Comparison of ENCODE assay signal across 8 cellular contexts in genomic region chr14:76958020-76958965, GRCh38.
DNase-seq lines count a peak whose midpoint lies in the region; ATAC-seq and TF ChIP-seq lines count a peak whose summit lies in the region.

No MANE protein-coding gene starts in this region.

- peaks cover 73 to 75% of the 10 kb centered on the region in 2 experiments for H3K4me1 ChIP-seq in SK-N-SH (ENCODE audit: control insufficient read depth in 1 of 2, insufficient read depth in 2 of 2, low read depth in 1 of 2, low read length in 1 of 2)
- H3K4me1 ChIP-seq in right cardiac atrium (ENCODE audit: control insufficient read depth, insufficient read depth, low read length) = peaks cover 6% of the 10 kb centered on the region
- H3K4me1 ChIP-seq in stomach smooth muscle (ENCODE audit: control insufficient read depth, insufficient read depth, low read length) = peaks cover 65% of the 10 kb centered on the region

- peaks cover 69% of the 10 kb centered on the region for H3K4me1 Mint-ChIP-seq in T-helper 1 cell treated with Interleukin-12 subunit alpha and Interleukin-12 subunit beta and Interleukin-4 antibody, amounts not matched to agents 30 μg/mL and 1 μg/mL, for 36 hours (ENCODE audit: low read depth)

- H3K27me3 ChIP-seq in SK-N-SH (ENCODE audit: insufficient read depth) = no peaks in the 10 kb centered on the region
- H3K27me3 ChIP-seq in right cardiac atrium (ENCODE audit: control insufficient read depth, insufficient read depth) = no peaks in the 10 kb centered on the region
- H3K27me3 ChIP-seq in stomach smooth muscle (ENCODE audit: control insufficient read depth in 1 of 2, insufficient read depth in 2 of 2, low read length in 2 of 2) = no peaks in the 10 kb centered on the region

- H3K27ac ChIP-seq in SK-N-SH (ENCODE audit: low read depth in 2 of 2, low read length in 1 of 2) = peak overlapping the region; percentile 98 to 99
- H3K27ac ChIP-seq in right cardiac atrium (ENCODE audit: low read length) = peak overlapping the region; percentile 91
- H3K27ac ChIP-seq in stomach smooth muscle (ENCODE audit: low read length) = peak overlapping the region; percentile 95

- no peak for TF ChIP-seq EP300 in SK-N-SH (IDR thresholded peaks at IDR 0.05; ENCODE audit: borderline replicate concordance in 1 of 2, low read depth in 1 of 2, low read length in 1 of 2)

- no peaks in the 10 kb centered on the region for H4K20me1 ChIP-seq in SK-N-SH (ENCODE audit: insufficient read depth)

- DNase-seq in T-helper 1 cell (no peak), SK-N-SH (no peak), right cardiac atrium (no peak), NCI-H2081 (lab: John Stamatoyannopoulos, UW) (no peak), retina (no peak)
- no peak for DNase-seq in stimulated activated CD4-positive, alpha-beta T cell treated with anti-CD3 and anti-CD28 coated beads, Interleukin-4, amount 100 ng/mL, for 24 hours

- H3K79me2 ChIP-seq in SK-N-SH (ENCODE audit: insufficient read depth) = peaks cover 21% of the 10 kb centered on the region

- no peak overlapping the region for H3K4me3 Mint-ChIP-seq in T-helper 1 cell treated with Interleukin-12 subunit alpha and Interleukin-12 subunit beta and Interleukin-4 antibody, amounts not matched to agents 30 μg/mL and 1 μg/mL, for 36 hours

- H2AFZ ChIP-seq in SK-N-SH (ENCODE audit: low read depth) = no peak overlapping the region

- intact Hi-C loops in right cardiac atrium (cut with DNase I) = loop anchor here in 3 of 4 donors (5.0 kb wide), 2 partner anchors 41 to 69 kb away; partner anchors contain the start of gene IRF2BPL (in 3 of the 3)

- H3K9ac ChIP-seq in SK-N-SH (no peak overlapping the region; the same call in 1 of the 2 replicates), stomach smooth muscle (ENCODE audit: low read length in 2 of 2) (peak overlapping the region in 1 of 2 donors; percentile 33)

- H3K27me3 Mint-ChIP-seq in T-helper 1 cell treated with Interleukin-12 subunit alpha and Interleukin-12 subunit beta and Interleukin-4 antibody, amounts not matched to agents 30 μg/mL and 1 μg/mL, for 36 hours (ENCODE audit: low read depth) = no peaks in the 10 kb centered on the region

- peaks cover 66% of the 10 kb centered on the region for H3F3A ChIP-seq in SK-N-SH (replicated peaks; ENCODE audit: insufficient read depth)

- H3K9me3 ChIP-seq in SK-N-SH (no peaks in the 10 kb centered on the region), right cardiac atrium (ENCODE audit: control insufficient read depth, low read length) (no peaks in the 10 kb centered on the region), stomach smooth muscle (ENCODE audit: control insufficient read depth in 2 of 2, low read length in 2 of 2) (no peaks in the 10 kb centered on the region)

- no peak for ATAC-seq in right cardiac atrium

- TF ChIP-seq CTCF in SK-N-SH (IDR thresholded peaks at IDR 0.05) = no peak

- H3K36me3 Mint-ChIP-seq in T-helper 1 cell treated with Interleukin-12 subunit alpha and Interleukin-12 subunit beta and Interleukin-4 antibody, amounts not matched to agents 30 μg/mL and 1 μg/mL, for 36 hours (ENCODE audit: low read depth) = no peaks in the 10 kb centered on the region

- H3K9me3 Mint-ChIP-seq in T-helper 1 cell treated with Interleukin-12 subunit alpha and Interleukin-12 subunit beta and Interleukin-4 antibody, amounts not matched to agents 30 μg/mL and 1 μg/mL, for 36 hours = no peaks in the 10 kb centered on the region

- H3K4me2 ChIP-seq in SK-N-SH = peak overlapping the region; percentile 26; the same call in 1 of the 2 replicates

- H3K9me2 ChIP-seq in SK-N-SH = no peaks in the 10 kb centered on the region

- H3K27ac Mint-ChIP-seq in T-helper 1 cell treated with Interleukin-12 subunit alpha and Interleukin-12 subunit beta and Interleukin-4 antibody, amounts not matched to agents 30 μg/mL and 1 μg/mL, for 36 hours = peak overlapping the region; percentile 43

- H3K4me3 ChIP-seq in SK-N-SH (ENCODE audit: low read depth in 2 of 2, low read length in 1 of 2) (no peak overlapping the region), right cardiac atrium (ENCODE audit: low read length) (no peak overlapping the region), stomach smooth muscle (ENCODE audit: low read length in 2 of 2) (no peak overlapping the region)

- POLR2A ChIA-PET in SK-N-SH (lab: Yijun Ruan, JAX) = interaction anchor here (0.7 to 5.1 kb wide), 8 partner anchors 11 to 93 kb away, joined by 3 to 36 read pairs (median 6); partner anchors contain the start of gene IRF2BPL

- H3K36me3 ChIP-seq in SK-N-SH (replicated peaks in 1 of 2; ENCODE audit: control insufficient read depth in 1 of 2, insufficient read depth in 2 of 2, low read length in 1 of 2) (no peaks in the 10 kb centered on the region), stomach smooth muscle (ENCODE audit: control insufficient read depth in 2 of 2, insufficient read depth in 2 of 2, low read length in 2 of 2) (no peaks in the 10 kb centered on the region)

- no peak for TF ChIP-seq RAD21 in SK-N-SH (IDR thresholded peaks at IDR 0.05; ENCODE audit: low read length)

- WGBS in SK-N-SH (ENCODE audit: low lambda C conversion rate) = 92% methylated on average over 10 of the region's 11 CpGs
- 79% methylated on average over 11 of the region's 11 CpGs for WGBS in right cardiac atrium

- CTCF ChIA-PET in SK-N-SH (lab: Yijun Ruan, JAX) = interaction anchor here (0.6 to 6.1 kb wide), 14 partner anchors 10 to 110 kb away, joined by 3 to 45 read pairs (median 4); partner anchors contain the start of gene IRF2BPL

TF ChIP-seq in SK-N-SH, 30 proteins besides CTCF, POLR2A, EP300 and RAD21:
- TF ChIP-seq MEF2A (IDR thresholded peaks at IDR 0.05; ENCODE audit: borderline replicate concordance, low read depth) (no peak), JUND (IDR thresholded peaks at IDR 0.05) (no peak), CHD2 (IDR thresholded peaks at IDR 0.05; ENCODE audit: low read length, partially characterized antibody) (no peak), FOXJ3 (CRISPR knock-in tag; IDR thresholded peaks at IDR 0.05) (no peak), RCOR1 (IDR thresholded peaks at IDR 0.05; ENCODE audit: low read length) (no peak), GABPA (IDR thresholded peaks at IDR 0.05; ENCODE audit: low read depth) (no peak), SMC3 (IDR thresholded peaks at IDR 0.05; ENCODE audit: low read depth, low read length) (no peak), RFX5 (IDR thresholded peaks at IDR 0.05; ENCODE audit: low read length) (no peak), ZBTB33 (IDR thresholded peaks at IDR 0.05; ENCODE audit: borderline replicate concordance, low read depth) (no peak), FOXM1 (IDR thresholded peaks at IDR 0.05; ENCODE audit: low read depth) (no peak), NFIC (IDR thresholded peaks at IDR 0.05; ENCODE audit: borderline replicate concordance) (no peak), FOSL2 (IDR thresholded peaks at IDR 0.05; ENCODE audit: borderline replicate concordance, low read depth) (no peak), NRF1 (IDR thresholded peaks at IDR 0.05; ENCODE audit: low read depth, low read length) (no peak)
- TF ChIP-seq, protein P1, sequence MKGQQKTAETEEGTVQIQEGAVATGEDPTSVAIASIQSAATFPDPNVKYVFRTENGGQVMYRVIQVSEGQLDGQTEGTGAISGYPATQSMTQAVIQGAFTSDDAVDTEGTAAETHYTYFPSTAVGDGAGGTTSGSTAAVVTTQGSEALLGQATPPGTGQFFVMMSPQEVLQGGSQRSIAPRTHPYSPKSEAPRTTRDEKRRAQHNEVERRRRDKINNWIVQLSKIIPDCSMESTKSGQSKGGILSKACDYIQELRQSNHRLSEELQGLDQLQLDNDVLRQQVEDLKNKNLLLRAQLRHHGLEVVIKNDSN (IDR thresholded peaks at IDR 0.05; ENCODE audit: borderline replicate concordance, low read depth) = no peak
